ENCODE assay signal across 20 cellular contexts in genomic region chr2:109232306-109232705, GRCh38.
"Had no signal": no experiment of that assay in that cellular context is flagged by ENCODE, and none has a peak within 500 bp of the region (broad histone marks: within the 10 kb centered on the region; RNA-seq: fewer than 3 reads in every experiment).

No MANE protein-coding gene starts in this region.

- H2AFZ ChIP-seq: neural progenitor cell had no signal

- H3K9ac ChIP-seq: neural progenitor cell had no signal

- DNase-seq: activated naive CD4-positive, alpha-beta T cell treated with anti-CD3 and anti-CD28 coated beads for 36 hours; activated T-cell treated with anti-CD3 and anti-CD28 coated beads, Interleukin-2, amount 50 U/mL, for 4 hours; aorta; brain microvascular endothelial cell; caudate nucleus; effector CD4-positive, alpha-beta T cell; heart right ventricle; left colon; mesenchymal stem cell; naive thymus-derived CD4-positive, alpha-beta T cell; retina; stimulated activated CD4-positive, alpha-beta T cell treated with anti-CD3 and anti-CD28 coated beads, Interleukin-2, amount 100 ng/mL, for 48 hours; stimulated activated naive CD8-positive, alpha-beta T cell treated with anti-CD3 and anti-CD28 coated beads, Interleukin-15, Interleukin-2, amounts not matched to agents 100 U/mL and 50 U/mL, for 24 hours; T-helper 9 cell; upper lobe of right lung had no signal

- H3K27me3 ChIP-seq: heart right ventricle, neural progenitor cell, upper lobe of right lung had no signal

- H3K36me3 Mint-ChIP-seq: neural progenitor cell had no signal

- H3K27ac Mint-ChIP-seq: activated naive CD4-positive, alpha-beta T cell treated with anti-CD3 and anti-CD28 coated beads for 36 hours; dendritic cell treated with granulocyte-macrophage colony-stimulating factor and Interleukin-4, amounts not matched to agents 40 ng/mL and 50 ng/mL, for 4 days; naive thymus-derived CD4-positive, alpha-beta T cell; neural progenitor cell; progenitor cell of endocrine pancreas had no signal

- ATAC-seq: activated T-cell treated with anti-CD3 and anti-CD28 coated beads, Interleukin-2, amount 50 U/mL, for 4 hours; heart right ventricle; left colon; naive thymus-derived CD4-positive, alpha-beta T cell; stimulated activated naive CD8-positive, alpha-beta T cell treated with anti-CD3 and anti-CD28 coated beads, Interleukin-15, Interleukin-2, amounts not matched to agents 100 U/mL and 50 U/mL, for 24 hours had no signal

- H3K4me3 Mint-ChIP-seq: activated naive CD4-positive, alpha-beta T cell treated with anti-CD3 and anti-CD28 coated beads for 36 hours; activated T-cell treated with anti-CD3 and anti-CD28 coated beads, Interleukin-2, amount 50 U/mL, for 4 hours; dendritic cell treated with granulocyte-macrophage colony-stimulating factor and Interleukin-4, amounts not matched to agents 40 ng/mL and 50 ng/mL, for 4 days; naive thymus-derived CD4-positive, alpha-beta T cell; neural progenitor cell had no signal

- H3K27ac ChIP-seq: brain microvascular endothelial cell, neural progenitor cell, upper lobe of right lung had no signal

- H3K27me3 Mint-ChIP-seq: dendritic cell treated with granulocyte-macrophage colony-stimulating factor and Interleukin-4, amounts not matched to agents 40 ng/mL and 50 ng/mL, for 4 days had no signal

- H3K4me1 ChIP-seq: neural progenitor cell had no signal

- FAIRE-seq: endometrium, keratinocyte had no signal

- H3K4me2 ChIP-seq: neural progenitor cell had no signal

- H3K9me3 Mint-ChIP-seq: activated naive CD4-positive, alpha-beta T cell treated with anti-CD3 and anti-CD28 coated beads for 36 hours; activated T-cell treated with anti-CD3 and anti-CD28 coated beads, Interleukin-2, amount 50 U/mL, for 4 hours; dendritic cell treated with granulocyte-macrophage colony-stimulating factor and Interleukin-4, amounts not matched to agents 40 ng/mL and 50 ng/mL, for 4 days had no signal

- H3K4me3 ChIP-seq: heart right ventricle, neural progenitor cell, upper lobe of right lung had no signal
